ENCODE assay signal across 9 cellular contexts in genomic region chr3:38843898-38844297, GRCh38. TPM values are rescaled to one million over a fixed set of nuclear protein-coding genes. Genes with fewer than 3 reads are reported as not detected.
DNase-seq lines count a peak whose midpoint lies in the region; ATAC-seq, FAIRE-seq and TF ChIP-seq lines count a peak whose summit lies in the region.
"Had no signal": no experiment of that assay in that cellular context is flagged by ENCODE, and none has a peak within 500 bp of the region (broad histone marks: within the 10 kb centered on the region; RNA-seq: fewer than 3 reads in every experiment).

No MANE protein-coding gene starts in this region.

- H4K20me1 ChIP-seq in keratinocyte (ENCODE audit: control insufficient read depth, extremely low read depth, insufficient read depth, low read length): no peaks in the 10 kb centered on the region

- no peaks in the 10 kb centered on the region for H3K79me2 ChIP-seq in keratinocyte (ENCODE audit: control insufficient read depth, insufficient read depth, low read length)

- H3K9me3 ChIP-seq in keratinocyte (ENCODE audit: control insufficient read depth, low read depth, low read length): no peaks in the 10 kb centered on the region

- no peak overlapping the region for H2AFZ ChIP-seq in keratinocyte (ENCODE audit: control insufficient read depth, low read length)

- FAIRE-seq in HTR-8/SVneo (lab: Jason Lieb, UNC) (no peak), keratinocyte (lab: Jason Lieb, UNC) (no peak)

- H3K4me3 Mint-ChIP-seq in activated naive CD8-positive, alpha-beta T cell treated with anti-CD3 and anti-CD28 coated beads, Interleukin-2, amount 50 U/mL, for 24 hours: no peak overlapping the region
- H3K4me3 Mint-ChIP-seq: stimulated activated naive CD8-positive, alpha-beta T cell treated with anti-CD3 and anti-CD28 coated beads, Interleukin-15, Interleukin-2, amounts not matched to agents 100 ng/mL and 50 ng/mL, for 24 hours had no signal

- H3K4me3 ChIP-seq in BJ (ENCODE audit: low read depth, low read length) (no peak overlapping the region), keratinocyte (ENCODE audit: control insufficient read depth in 2 of 3, extremely low read depth in 1 of 3, insufficient read depth in 2 of 3, low read depth in 1 of 3, low read length in 3 of 3) (no peak overlapping the region)

- H3K27me3 Mint-ChIP-seq in activated naive CD8-positive, alpha-beta T cell treated with anti-CD3 and anti-CD28 coated beads, Interleukin-2, amount 50 U/mL, for 24 hours: peaks cover 14% of the 10 kb centered on the region

- peaks cover 6% of the 10 kb centered on the region for H3K27me3 ChIP-seq in BJ (ENCODE audit: control insufficient read depth, insufficient read depth, low read length)
- H3K27me3 ChIP-seq in keratinocyte (ENCODE audit: control insufficient read depth, extremely low read depth, insufficient read depth, low read length): no peaks in the 10 kb centered on the region

- no peak overlapping the region for H3K27ac Mint-ChIP-seq in activated naive CD8-positive, alpha-beta T cell treated with anti-CD3 and anti-CD28 coated beads, Interleukin-2, amount 50 U/mL, for 24 hours
- H3K27ac Mint-ChIP-seq: stimulated activated naive CD8-positive, alpha-beta T cell treated with anti-CD3 and anti-CD28 coated beads, Interleukin-15, Interleukin-2, amounts not matched to agents 100 ng/mL and 50 ng/mL, for 24 hours had no signal

- TF ChIP-seq CTCF in BJ (IDR thresholded peaks at IDR 0.05; ENCODE audit: insufficient read depth, low read depth, low read length) (peak; percentile 58), keratinocyte (optimal IDR thresholded peaks at IDR 0.05 in 1 of 3, IDR thresholded peaks at IDR 0.05 in 1 of 3, conservative IDR thresholded peaks at IDR 0.05 in 1 of 3; ENCODE audit: extremely low read depth in 1 of 3, insufficient read depth in 2 of 3, low read length in 3 of 3) (peak in 2 of 3 experiments; percentile 28 to 53)

- no peaks in the 10 kb centered on the region for H3K9me1 ChIP-seq in keratinocyte (ENCODE audit: control insufficient read depth, extremely low read depth, insufficient read depth, low read length)

- DNase-seq in BJ (ENCODE audit: low read depth) (no peak), HTR-8/SVneo (ENCODE audit: insufficient read length, low spot score) (peak; percentile 32), keratinocyte (ENCODE audit: low read depth, low spot score) (no peak), NCI-H2107 treated with DMSO at 0.1 percent for 48 hours (lab: John Stamatoyannopoulos, UW; ENCODE audit: unreplicated experiment) (no peak)
- DNase-seq in activated naive CD8-positive, alpha-beta T cell treated with anti-CD3 and anti-CD28 coated beads, Interleukin-2, amount 50 U/mL, for 24 hours: no peak

- no peaks in the 10 kb centered on the region for H3K9me3 Mint-ChIP-seq in activated naive CD8-positive, alpha-beta T cell treated with anti-CD3 and anti-CD28 coated beads, Interleukin-2, amount 50 U/mL, for 24 hours
- H3K9me3 Mint-ChIP-seq: stimulated activated naive CD8-positive, alpha-beta T cell treated with anti-CD3 and anti-CD28 coated beads, Interleukin-15, Interleukin-2, amounts not matched to agents 100 ng/mL and 50 ng/mL, for 24 hours had no signal

- peak; percentile 49 for ATAC-seq in activated naive CD8-positive, alpha-beta T cell treated with anti-CD3 and anti-CD28 coated beads, Interleukin-2, amount 50 U/mL, for 24 hours
- ATAC-seq in GM19351 (IDR thresholded peaks at IDR 0.05; ENCODE audit: unreplicated experiment) (no peak), HG02970 (IDR thresholded peaks at IDR 0.05; ENCODE audit: low FRiP score, unreplicated experiment) (no peak), HG03354 (IDR thresholded peaks at IDR 0.05; ENCODE audit: poor library complexity, severe bottlenecking, unreplicated experiment) (no peak)

- dilution Hi-C loops in keratinocyte (cut with MboI; ENCODE audit: extremely low pct_ligation_motif_present, low sequenced_read_pairs): no loop called here

- POLR2A ChIA-PET in BJ (lab: Charles Lee): interaction anchor here (0.6 kb wide), 1 partner anchor 248 kb away, joined by 3 read pairs; no protein-coding TSS in a partner anchor

- H3K36me3 ChIP-seq in BJ (ENCODE audit: control insufficient read depth, insufficient read depth, low read length): no peaks in the 10 kb centered on the region
- no peaks in the 10 kb centered on the region for H3K36me3 ChIP-seq in keratinocyte (ENCODE audit: control insufficient read depth in 2 of 2, extremely low read depth in 1 of 2, insufficient read depth in 2 of 2, low read length in 2 of 2)

- no peak overlapping the region for H3K9ac ChIP-seq in keratinocyte (ENCODE audit: control insufficient read depth, extremely low read depth, insufficient read depth, low read length)

- no peaks in the 10 kb centered on the region for H3K4me1 ChIP-seq in keratinocyte (ENCODE audit: control insufficient read depth, extremely low read depth, insufficient read depth, low read length)

- H3K4me1 Mint-ChIP-seq in activated naive CD8-positive, alpha-beta T cell treated with anti-CD3 and anti-CD28 coated beads, Interleukin-2, amount 50 U/mL, for 24 hours: no peaks in the 10 kb centered on the region

- CTCF ChIA-PET in BJ (lab: Yijun Ruan, JAX): interaction anchor here (0.6 to 7.1 kb wide), 41 partner anchors 9 to 348 kb away, joined by 3 to 88 read pairs (median 4); partner anchors contain the start of genes EXOG and SCN5A

- no peak overlapping the region for H3K4me2 ChIP-seq in keratinocyte (ENCODE audit: control insufficient read depth, extremely low read depth, insufficient read depth, low read depth, low read length)

- H3K36me3 Mint-ChIP-seq in activated naive CD8-positive, alpha-beta T cell treated with anti-CD3 and anti-CD28 coated beads, Interleukin-2, amount 50 U/mL, for 24 hours (ENCODE audit: low read depth): no peaks in the 10 kb centered on the region

- H3K27ac ChIP-seq in keratinocyte (ENCODE audit: control insufficient read depth, insufficient read depth, low read length): no peak overlapping the region

RNA-seq across cellular contexts. Expression of gene SCN10A, which starts 27.9 kb away (rescaled TPM):
- not detected in 2 replicates for polyA plus RNA-seq in BJ (2011; rRNA removed)
- polyA minus RNA-seq in BJ (2011; rRNA and poly(A)+ RNA removed): not detected in 2 replicates
- not detected in 3 replicates for polyA plus RNA-seq in keratinocyte
- not detected for polyA plus RNA-seq in keratinocyte (2011; ENCODE audit: low read depth)
- polyA plus RNA-seq in keratinocyte (2011; cell fraction: cytosol; rRNA removed): not detected in 2 replicates
- polyA plus RNA-seq in keratinocyte (2011; cell fraction: nucleus; rRNA removed): not detected in 2 replicates
- not detected in 2 replicates for polyA plus RNA-seq in keratinocyte (2012; ENCODE audit: low replicate concordance)
- polyA minus RNA-seq in keratinocyte: not detected in 3 replicates
- not detected for polyA minus RNA-seq in keratinocyte (2011; cell fraction: cytosol; rRNA and poly(A)+ RNA removed)
- not detected in 2 replicates for polyA minus RNA-seq in keratinocyte (2011; cell fraction: nucleus; rRNA and poly(A)+ RNA removed)
